19 cellular contexts compared by ENCODE assay signal in the genomic region with DNA sequence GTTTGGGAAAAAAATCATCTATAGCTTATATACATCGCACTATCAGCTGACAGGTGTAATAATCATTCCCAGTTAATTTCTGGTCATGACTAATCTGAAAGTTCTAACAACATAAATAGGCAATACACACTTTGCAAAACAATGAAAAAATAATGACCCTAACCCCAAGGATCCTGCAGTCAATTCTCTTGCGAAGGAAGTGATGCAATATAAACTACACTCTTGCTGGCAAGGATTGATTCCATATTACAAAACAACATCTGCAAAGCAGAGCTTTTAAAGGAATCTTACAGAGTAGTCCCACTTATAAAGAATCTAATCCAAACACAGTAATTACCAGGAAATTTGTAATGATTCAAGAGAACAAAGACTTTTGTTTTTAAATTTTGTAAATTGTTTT.
A peak's percentile ranks its signal among the peaks of the same experiment; 100 is the strongest.
DNase-seq lines count a peak whose midpoint lies in the region; ATAC-seq, FAIRE-seq and TF ChIP-seq lines count a peak whose summit lies in the region.
"Had no signal": no experiment of that assay in that cellular context is flagged by ENCODE, and none has a peak within 500 bp of the region (broad histone marks: within the 10 kb centered on the region; RNA-seq: fewer than 3 reads in every experiment).

No MANE protein-coding gene starts in this region.

- TF ChIP-seq POLR2A in breast epithelium (IDR thresholded peaks at IDR 0.05) = no peak
- no peak for TF ChIP-seq POLR2A in K562 (conservative IDR thresholded peaks at IDR 0.05)
- no peak for TF ChIP-seq POLR2A in transverse colon (IDR thresholded peaks at IDR 0.05)

- H3K27me3 Mint-ChIP-seq in MCF 10A (ENCODE audit: insufficient read depth, unreplicated experiment) (no peaks in the 10 kb centered on the region), T-helper 17 cell (no peaks in the 10 kb centered on the region)

- peaks cover 6% of the 10 kb centered on the region; the same call in 1 of the 3 replicates for H3K79me2 ChIP-seq in K562 (ENCODE audit: control insufficient read depth, insufficient read depth, low read length)

- H3K4me3 ChIP-seq in breast epithelium (no peak overlapping the region), K562 (no peak overlapping the region), fibroblast of mammary gland (ENCODE audit: control insufficient read depth, low read depth, low read length) (no peak overlapping the region), transverse colon (no peak overlapping the region), ascending aorta (no peak overlapping the region)
- H3K4me3 ChIP-seq: BLaER1 treated with 17β-estradiol and CSF1 and Interleukin-3, amounts not matched to agents 10 nM and 100 nM; GM12878; MG63 had no signal

- POLR2A ChIA-PET in MCF 10A (lab: Yijun Ruan, JAX) = interaction anchor here (0.9 to 2.2 kb wide), 3 partner anchors 10 to 74 kb away, joined by 3 to 15 read pairs (median 4); a partner anchor contains a TSS
- POLR2A ChIA-PET in K562 (lab: Yijun Ruan, JAX) = interaction anchor here (1.3 kb wide), 1 partner anchor 10 kb away, joined by 4 read pairs; no protein-coding TSS in a partner anchor

- H4K20me1 ChIP-seq in K562 (replicated peaks; ENCODE audit: control insufficient read depth, insufficient read depth, low read length) = no peaks in the 10 kb centered on the region; the same call in 1 of the 2 replicates
- H4K20me1 ChIP-seq: BLaER1 treated with 17β-estradiol and CSF1 and Interleukin-3, amounts not matched to agents 10 nM and 100 nM had no signal

- H3K27ac ChIP-seq in breast epithelium (no peak overlapping the region), K562 (ENCODE audit: extremely low read depth, low read depth, low read length) (no peak overlapping the region), transverse colon (no peak overlapping the region), ascending aorta (no peak overlapping the region)
- H3K27ac ChIP-seq: 22Rv1; BLaER1 treated with 17β-estradiol and CSF1 and Interleukin-3, amounts not matched to agents 10 nM and 100 nM had no signal

- CTCF ChIA-PET in MCF 10A (lab: Yijun Ruan, JAX) = interaction anchor here (0.6 to 5.0 kb wide), 7 partner anchors 21 to 358 kb away, joined by 3 to 26 read pairs (median 3); no protein-coding TSS in a partner anchor
- CTCF ChIA-PET in K562 (lab: Yijun Ruan, JAX; ENCODE audit: low intra/inter-chr PET ratio) = no interaction called here

- FAIRE-seq in K562 (lab: Jason Lieb, UNC) = no peak
- FAIRE-seq: G401.6, GM12878 had no signal

- no peak overlapping the region for H2AFZ ChIP-seq in K562 (ENCODE audit: low read depth, low read length)

- no peak for TF ChIP-seq RAD21 in K562 (CRISPR knock-in tag; conservative IDR thresholded peaks at IDR 0.05 in 1 of 2, IDR thresholded peaks at IDR 0.05 in 1 of 2)

- H3K9me3 ChIP-seq in breast epithelium (no peaks in the 10 kb centered on the region), K562 (replicated peaks; ENCODE audit: control insufficient read depth, insufficient read depth, low read depth, low read length) (no peaks in the 10 kb centered on the region), T-helper 17 cell (ENCODE audit: control insufficient read depth, low read length, poor library complexity, severe bottlenecking) (no peaks in the 10 kb centered on the region), transverse colon (no peaks in the 10 kb centered on the region), ascending aorta (no peaks in the 10 kb centered on the region)
- H3K9me3 ChIP-seq: BLaER1 treated with 17β-estradiol and CSF1 and Interleukin-3, amounts not matched to agents 10 nM and 100 nM; MG63 had no signal

- no peaks in the 10 kb centered on the region for H3K9me1 ChIP-seq in K562 (ENCODE audit: control insufficient read depth, insufficient read depth, low read length)

- H3K4me1 Mint-ChIP-seq in MCF 10A (ENCODE audit: insufficient read depth, unreplicated experiment) = peaks cover 9% of the 10 kb centered on the region
- peaks cover 4% of the 10 kb centered on the region for H3K4me1 Mint-ChIP-seq in T-helper 17 cell

- H3K36me3 ChIP-seq in breast epithelium = no peaks in the 10 kb centered on the region
- no peaks in the 10 kb centered on the region for H3K36me3 ChIP-seq in K562 (ENCODE audit: control insufficient read depth, insufficient read depth, low read length)
- H3K36me3 ChIP-seq in transverse colon = no peaks in the 10 kb centered on the region
- no peaks in the 10 kb centered on the region for H3K36me3 ChIP-seq in ascending aorta
- H3K36me3 ChIP-seq: BLaER1 treated with 17β-estradiol and CSF1 and Interleukin-3, amounts not matched to agents 10 nM and 100 nM; MG63 had no signal

- H3K36me3 Mint-ChIP-seq in MCF 10A (ENCODE audit: insufficient read depth, unreplicated experiment) (no peaks in the 10 kb centered on the region), T-helper 17 cell (ENCODE audit: low read depth) (no peaks in the 10 kb centered on the region)
- H3K36me3 Mint-ChIP-seq: CD8-positive, alpha-beta memory T cell had no signal

- in situ Hi-C loops in K562 (cut with MboI) = no loop called here
- in situ Hi-C loops in transverse colon (cut with MboI; ENCODE audit: low pct_ligation_motif_present in 1 of 4, low pct_unique_long_range_greater_than_20kb in 1 of 4, low sequenced_read_pairs in 3 of 4) = no loop called here

- no peak for TF ChIP-seq EP300 in K562 (IDR thresholded peaks at IDR 0.05; ENCODE audit: low read length)
- no peak for TF ChIP-seq EP300 in transverse colon (IDR thresholded peaks at IDR 0.05; ENCODE audit: low read depth)

- H3K4me1 ChIP-seq in breast epithelium = peaks cover 0 to 10% of the 10 kb centered on the region in 2 donors
- H3K4me1 ChIP-seq in K562 (replicated peaks in 1 of 2; ENCODE audit: control insufficient read depth in 2 of 2, insufficient read depth in 2 of 2, low read length in 2 of 2) = peaks cover 3 to 10% of the 10 kb centered on the region in 2 experiments; a peak in 3 of 5 replicates
- H3K4me1 ChIP-seq in transverse colon = peaks cover 0 to 41% (median 18%) of the 10 kb centered on the region in 4 donors
- H3K4me1 ChIP-seq in ascending aorta = peaks cover 5 to 62% of the 10 kb centered on the region in 2 donors
- H3K4me1 ChIP-seq: BLaER1 treated with 17β-estradiol and CSF1 and Interleukin-3, amounts not matched to agents 10 nM and 100 nM had no signal

- BruUV-seq in MCF 10A (replicated peaks; lab: Mats Ljungman, UMichigan) (no TSS peak), K562 (replicated peaks; lab: Mats Ljungman, UMichigan) (no TSS peak)

- ATAC-seq in K562 = no peak
- no peak for ATAC-seq in T-helper 17 cell
- ATAC-seq: GM12878 had no signal

- peak; percentile 21 for DNase-seq in MCF 10A (ENCODE audit: unreplicated experiment)
- no peak for DNase-seq in breast epithelium (ENCODE audit: low spot score in 2 of 2)
- no peak for DNase-seq in K562 (ENCODE audit: extremely low read depth in 1 of 4, low spot score in 3 of 4)
- DNase-seq in fibroblast of mammary gland (ENCODE audit: low read depth) = peak; percentile 76
- DNase-seq in pulmonary artery endothelial cell (ENCODE audit: low read depth, low spot score) = peak; percentile 83
- DNase-seq in T-helper 17 cell = no peak
- DNase-seq in transverse colon = no peak
- DNase-seq in ascending aorta (ENCODE audit: low spot score in 2 of 2) = no peak
- DNase-seq: CD8-positive, alpha-beta memory T cell; DND-41; GOT3; MG63; NCI-H1092; NCI-H2081 treated with DMSO at 0.1 percent for 48 hours; NCI-H524 had no signal

- H3K4me3 Mint-ChIP-seq in MCF 10A (ENCODE audit: unreplicated experiment) = no peak overlapping the region
- H3K4me3 Mint-ChIP-seq in T-helper 17 cell = no peak overlapping the region
- H3K4me3 Mint-ChIP-seq: CD8-positive, alpha-beta memory T cell had no signal

- TF ChIP-seq CTCF in MCF 10A (IDR thresholded peaks at IDR 0.05; ENCODE audit: unreplicated experiment) (no peak), breast epithelium (IDR thresholded peaks at IDR 0.05) (no peak), K562 (IDR thresholded peaks at IDR 0.05 in 2 of 3, conservative IDR thresholded peaks at IDR 0.05 in 1 of 3; ENCODE audit: insufficient read depth in 2 of 3, low read depth in 1 of 3, low read length in 3 of 3) (no peak), fibroblast of mammary gland (conservative IDR thresholded peaks at IDR 0.05; ENCODE audit: control insufficient read depth, insufficient read depth, low read depth, low read length) (no peak), transverse colon (IDR thresholded peaks at IDR 0.05) (no peak), ascending aorta (IDR thresholded peaks at IDR 0.05) (no peak)

- H3K27ac Mint-ChIP-seq in MCF 10A (ENCODE audit: low read depth, unreplicated experiment) = no peak overlapping the region
- H3K27ac Mint-ChIP-seq in T-helper 17 cell = no peak overlapping the region

- H3K27me3 ChIP-seq in breast epithelium = no peaks in the 10 kb centered on the region
- no peaks in the 10 kb centered on the region for H3K27me3 ChIP-seq in K562 (ENCODE audit: control insufficient read depth in 2 of 2, insufficient read depth in 2 of 2, low read length in 2 of 2)
- H3K27me3 ChIP-seq in transverse colon = no peaks in the 10 kb centered on the region
- H3K27me3 ChIP-seq in ascending aorta = no peaks in the 10 kb centered on the region
- H3K27me3 ChIP-seq: BLaER1 treated with 17β-estradiol and CSF1 and Interleukin-3, amounts not matched to agents 10 nM and 100 nM; MG63 had no signal

- H3K4me2 ChIP-seq in K562 (ENCODE audit: insufficient read depth, low read length) = no peak overlapping the region
- H3K4me2 ChIP-seq: BLaER1 treated with 17β-estradiol and CSF1 and Interleukin-3, amounts not matched to agents 10 nM and 100 nM had no signal

- WGBS in K562 (ENCODE audit: insufficient coverage, low coverage, missing lambda C conversion rate) = 96% methylated on average over 2 of the region's 2 CpGs
- 84 to 97% methylated on average over 2 of the region's 2 CpGs for whole genome bisulfite sequencing in transverse colon (ENCODE audit: low coverage in 1 of 2), 2 donors

- intact Hi-C loops in MCF 10A (cut with micrococcal nuclease) (no loop called here), breast epithelium (cut with DNase I; ENCODE audit: low total_unique reads) (no loop called here), K562 (cut with micrococcal nuclease) (no loop called here), transverse colon (cut with DNase I; ENCODE audit: low total_unique reads) (no loop called here), ascending aorta (cut with DNase I) (no loop called here)

- no peak overlapping the region for H3K9ac ChIP-seq in K562 (ENCODE audit: insufficient read depth in 1 of 2, low read depth in 2 of 2, low read length in 2 of 2)
- H3K9ac ChIP-seq: BLaER1 treated with 17β-estradiol and CSF1 and Interleukin-3, amounts not matched to agents 10 nM and 100 nM had no signal

- H3K9me3 Mint-ChIP-seq in MCF 10A (ENCODE audit: unreplicated experiment) = no peaks in the 10 kb centered on the region
- H3K9me3 Mint-ChIP-seq: CD8-positive, alpha-beta memory T cell had no signal

Comparison
In these comparisons a context has a peak if more than half of its experiments do, and no peak if none do; other contexts are left out.
1. DNase-seq: peak in MCF 10A (single experiment), fibroblast of mammary gland (single experiment) and pulmonary artery endothelial cell (single experiment); none in breast epithelium (0 of 2), K562 (0 of 4), T-helper 17 cell (0 of 3), transverse colon (single experiment) and ascending aorta (0 of 2).